15 cellular contexts compared by ENCODE assay signal in the genomic region with DNA sequence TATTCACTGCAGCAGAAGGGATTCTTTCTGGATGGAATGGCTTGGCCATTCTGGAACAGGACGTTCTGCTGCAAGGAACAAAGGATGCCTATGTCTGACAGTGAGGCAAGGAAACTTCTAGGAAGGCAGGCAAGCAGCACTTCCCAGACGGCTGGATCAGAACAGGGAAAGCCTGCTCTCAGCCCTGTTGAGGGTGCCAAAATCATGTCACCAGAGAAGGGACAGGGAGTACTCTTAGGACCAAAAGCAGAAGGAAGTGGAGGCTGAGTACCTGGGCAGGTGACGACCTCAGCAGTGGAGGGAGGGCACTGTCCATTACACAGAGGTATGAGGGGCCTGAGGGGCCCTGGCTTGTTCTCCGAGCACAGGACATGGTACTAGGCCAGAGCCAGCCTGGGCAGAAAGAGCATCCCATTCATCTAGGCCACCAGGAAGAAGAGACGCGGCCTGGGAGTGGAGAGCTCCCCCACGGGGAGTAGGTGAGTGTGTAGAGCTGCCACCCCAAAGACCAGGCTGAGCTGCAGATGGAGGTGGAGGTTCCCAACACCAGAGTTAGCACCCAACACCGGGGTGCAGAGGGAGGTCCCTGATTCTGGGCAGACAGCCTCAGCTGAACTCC. TPM values are rescaled to one million over a fixed set of nuclear protein-coding genes. Genes with fewer than 3 reads are reported as not detected.
DNase-seq lines count a peak whose midpoint lies in the region; ATAC-seq and TF ChIP-seq lines count a peak whose summit lies in the region.
"Had no signal": no experiment of that assay in that cellular context is flagged by ENCODE, and none has a peak within 500 bp of the region (broad histone marks: within the 10 kb centered on the region; RNA-seq: fewer than 3 reads in every experiment).

No MANE protein-coding gene starts in this region.

- no peaks in the 10 kb centered on the region for H4K20me1 ChIP-seq in osteoblast (ENCODE audit: insufficient read depth, low read length)

- no peak overlapping the region for H2AFZ ChIP-seq in osteoblast (ENCODE audit: low read length)

- no peaks in the 10 kb centered on the region for H3K79me2 ChIP-seq in osteoblast (ENCODE audit: insufficient read depth, low read length)

- TF ChIP-seq CTCF in endothelial cell (IDR thresholded peaks at IDR 0.05; ENCODE audit: unreplicated experiment): no peak
- no peak for TF ChIP-seq CTCF in osteoblast (IDR thresholded peaks at IDR 0.05; ENCODE audit: extremely low read depth, low read depth, low read length)
- TF ChIP-seq CTCF in transverse colon (IDR thresholded peaks at IDR 0.05): no peak

- H3K4me3 Mint-ChIP-seq in activated T-cell treated with anti-CD3 and anti-CD28 coated beads, Interleukin-2, amount 50 U/mL, for 72 hours: no peak overlapping the region
- H3K4me3 Mint-ChIP-seq in endothelial cell (ENCODE audit: unreplicated experiment): no peak overlapping the region
- H3K4me3 Mint-ChIP-seq: activated CD4-positive, alpha-beta T cell treated with anti-CD3 and anti-CD28 coated beads, Interleukin-2, amount 10 ng/mL, durations not matched to agents 7 days and 5 days; CD4-positive, alpha-beta memory T cell had no signal

- H3K36me3 ChIP-seq in osteoblast (ENCODE audit: insufficient read depth, low read length) (no peaks in the 10 kb centered on the region), transverse colon (no peaks in the 10 kb centered on the region)

- H3K27me3 ChIP-seq in osteoblast (ENCODE audit: insufficient read depth, low read length): no peaks in the 10 kb centered on the region
- no peaks in the 10 kb centered on the region for H3K27me3 ChIP-seq in transverse colon
- H3K27me3 ChIP-seq: heart right ventricle had no signal

- H3K36me3 Mint-ChIP-seq in activated T-cell treated with anti-CD3 and anti-CD28 coated beads, Interleukin-2, amount 50 U/mL, for 72 hours (ENCODE audit: insufficient read depth in 2 of 2): no peaks in the 10 kb centered on the region
- H3K36me3 Mint-ChIP-seq in endothelial cell (ENCODE audit: low read depth, unreplicated experiment): no peaks in the 10 kb centered on the region
- H3K36me3 Mint-ChIP-seq: CD4-positive, alpha-beta memory T cell had no signal

- H3K4me1 Mint-ChIP-seq in activated T-cell treated with anti-CD3 and anti-CD28 coated beads, Interleukin-2, amount 50 U/mL, for 72 hours (ENCODE audit: low read depth): no peaks in the 10 kb centered on the region
- no peaks in the 10 kb centered on the region for H3K4me1 Mint-ChIP-seq in endothelial cell (ENCODE audit: unreplicated experiment)
- H3K4me1 Mint-ChIP-seq: activated CD4-positive, alpha-beta T cell treated with anti-CD3 and anti-CD28 coated beads, Interleukin-2, amount 10 ng/mL, durations not matched to agents 7 days and 5 days; CD4-positive, alpha-beta memory T cell had no signal

- H3K4me1 ChIP-seq in osteoblast (ENCODE audit: insufficient read depth, low read length) (no peaks in the 10 kb centered on the region), transverse colon (no peaks in the 10 kb centered on the region)

- H3K27ac Mint-ChIP-seq in activated T-cell treated with anti-CD3 and anti-CD28 coated beads, Interleukin-2, amount 50 U/mL, for 72 hours: no peak overlapping the region
- no peak overlapping the region for H3K27ac Mint-ChIP-seq in endothelial cell (ENCODE audit: unreplicated experiment)
- H3K27ac Mint-ChIP-seq: activated CD4-positive, alpha-beta T cell treated with anti-CD3 and anti-CD28 coated beads, Interleukin-2, amount 10 ng/mL, durations not matched to agents 7 days and 5 days; CD4-positive, alpha-beta memory T cell had no signal

- TF ChIP-seq EP300 in transverse colon (IDR thresholded peaks at IDR 0.05; ENCODE audit: low read depth): peak; percentile 49

- in situ Hi-C loops in transverse colon (cut with MboI; ENCODE audit: low pct_ligation_motif_present in 1 of 4, low pct_unique_long_range_greater_than_20kb in 1 of 4, low sequenced_read_pairs in 3 of 4): no loop called here

- no peak overlapping the region for H3K27ac ChIP-seq in osteoblast (ENCODE audit: low read depth, low read length)
- peak overlapping the region in 2 of 4 donors; percentile 9 to 25 for H3K27ac ChIP-seq in transverse colon
- H3K27ac ChIP-seq: heart right ventricle had no signal

- intact Hi-C loops in transverse colon (cut with DNase I; ENCODE audit: low total_unique reads): no loop called here

- no peak overlapping the region for H3K4me3 ChIP-seq in osteoblast (ENCODE audit: insufficient read depth, low read length)
- no peak overlapping the region for H3K4me3 ChIP-seq in transverse colon
- H3K4me3 ChIP-seq: heart right ventricle had no signal

- H3K9me3 ChIP-seq in osteoblast (ENCODE audit: low read depth, low read length): no peaks in the 10 kb centered on the region
- no peaks in the 10 kb centered on the region for H3K9me3 ChIP-seq in transverse colon
- H3K9me3 ChIP-seq: heart right ventricle had no signal

- no peak overlapping the region for H3K4me2 ChIP-seq in osteoblast (ENCODE audit: insufficient read depth, low read length)

- no peak for ATAC-seq in activated T-cell treated with anti-CD3 and anti-CD28 coated beads, Interleukin-2, amount 50 U/mL, for 72 hours (replicated peaks in 1 of 2)
- no peak for ATAC-seq in HG02798 (IDR thresholded peaks at IDR 0.05; ENCODE audit: poor library complexity, unreplicated experiment)
- ATAC-seq in HG02970 (IDR thresholded peaks at IDR 0.05; ENCODE audit: low FRiP score, unreplicated experiment): no peak

- WGBS in transverse colon (ENCODE audit: low coverage in 1 of 2), 2 donors: 50 to 79% methylated on average over 1 to 8 of the region's 8 CpGs

- no peaks in the 10 kb centered on the region for H3K9me3 Mint-ChIP-seq in activated T-cell treated with anti-CD3 and anti-CD28 coated beads, Interleukin-2, amount 50 U/mL, for 72 hours
- H3K9me3 Mint-ChIP-seq in endothelial cell (ENCODE audit: unreplicated experiment): no peaks in the 10 kb centered on the region
- H3K9me3 Mint-ChIP-seq: activated CD4-positive, alpha-beta T cell treated with anti-CD3 and anti-CD28 coated beads, Interleukin-2, amount 10 ng/mL, durations not matched to agents 7 days and 5 days; CD4-positive, alpha-beta memory T cell had no signal

- DNase-seq in activated T-cell treated with anti-CD3 and anti-CD28 coated beads, Interleukin-2, amount 50 U/mL, for 48 hours: peak; percentile 5 to 7
- DNase-seq in activated T-cell treated with anti-CD3 and anti-CD28 coated beads, Interleukin-2, amount 50 U/mL, for 72 hours: no peak
- DNase-seq in endothelial cell (ENCODE audit: low spot score) (peak; percentile 2), osteoblast (ENCODE audit: insufficient read length, low spot score, missing footprints) (peak; percentile 78), transverse colon (no peak), GM03348 (ENCODE audit: low spot score) (no peak)
- DNase-seq: activated CD4-positive, alpha-beta T cell treated with anti-CD3 and anti-CD28 coated beads, Interleukin-2, amount 10 ng/mL, durations not matched to agents 7 days and 5 days; CD4-positive, alpha-beta memory T cell; cortex of kidney; kidney glomerular epithelial cell; NCI-H146; NCI-H226 had no signal

- H3K27me3 Mint-ChIP-seq in activated T-cell treated with anti-CD3 and anti-CD28 coated beads, Interleukin-2, amount 50 U/mL, for 72 hours (ENCODE audit: low read depth): no peaks in the 10 kb centered on the region
- peaks cover 7% of the 10 kb centered on the region for H3K27me3 Mint-ChIP-seq in endothelial cell (ENCODE audit: unreplicated experiment)
- H3K27me3 Mint-ChIP-seq: activated CD4-positive, alpha-beta T cell treated with anti-CD3 and anti-CD28 coated beads, Interleukin-2, amount 10 ng/mL, durations not matched to agents 7 days and 5 days had no signal

- TF ChIP-seq POLR2A in transverse colon (IDR thresholded peaks at IDR 0.05): no peak

RNA-seq across cellular contexts. Expression of a gene that starts 9.6 kb away (rescaled TPM):
- 1 to 10 TPM in 1 of 2 donors, under 1 TPM in 1; 0.44 to 1.0 TPM for total RNA-seq in activated T-cell treated with anti-CD3 and anti-CD28 coated beads, Interleukin-2, amount 50 U/mL, for 72 hours
- 0.67 TPM for total RNA-seq in endothelial cell (ENCODE audit: unreplicated experiment)
- total RNA-seq in osteoblast: 4.3 and 4.4 TPM in 2 replicates
- total RNA-seq in transverse colon: 10 to 100 TPM in 2 of 4 donors, 1 to 10 TPM in 2; 4.0 to 19.5 (median 8.4) TPM
- total RNA-seq: activated CD4-positive, alpha-beta T cell treated with anti-CD3 and anti-CD28 coated beads, Interleukin-2, amount 10 ng/mL, durations not matched to agents 7 days and 5 days had no signal

RNA-seq across cellular contexts. Expression of a gene that starts 47.1 kb away (rescaled TPM):
- not detected for total RNA-seq in activated T-cell treated with anti-CD3 and anti-CD28 coated beads, Interleukin-2, amount 50 U/mL, for 72 hours
- total RNA-seq in endothelial cell (ENCODE audit: unreplicated experiment) (not detected), osteoblast (not detected in 2 replicates), transverse colon (not detected)
- total RNA-seq: activated CD4-positive, alpha-beta T cell treated with anti-CD3 and anti-CD28 coated beads, Interleukin-2, amount 10 ng/mL, durations not matched to agents 7 days and 5 days; CD4-positive, alpha-beta memory T cell; heart right ventricle had no signal

Comparison
In these comparisons a context has a peak if more than half of its experiments do, and no peak if none do; other contexts are left out.
1. DNase-seq: peak in activated T-cell treated with anti-CD3 and anti-CD28 coated beads, Interleukin-2, amount 50 U/mL, for 48 hours (2 of 2), endothelial cell (single experiment) and osteoblast (single experiment); none in activated T-cell treated with anti-CD3 and anti-CD28 coated beads, Interleukin-2, amount 50 U/mL, for 72 hours (0 of 2), transverse colon (single experiment) and GM03348 (single experiment).